Comparison of ENCODE assay signal across 10 cellular contexts in genomic region chr6:33840064-33840926, GRCh38. TPM values are rescaled to one million over a fixed set of nuclear protein-coding genes. Genes with fewer than 3 reads are reported as not detected.
A peak's percentile ranks its signal among the peaks of the same experiment; 100 is the strongest.
DNase-seq lines count a peak whose midpoint lies in the region; ATAC-seq and TF ChIP-seq lines count a peak whose summit lies in the region.
"Had no signal": no experiment of that assay in that cellular context is flagged by ENCODE, and none has a peak within 500 bp of the region (broad histone marks: within the 10 kb centered on the region; RNA-seq: fewer than 3 reads in every experiment).

No MANE protein-coding gene starts in this region.

- CTCF ChIA-PET in RWPE1 (lab: Yijun Ruan, JAX): interaction anchor here (1.5 kb wide), 1 partner anchor 69 kb away, joined by 8 read pairs; no protein-coding TSS in a partner anchor

- POLR2A ChIA-PET in RWPE1 (lab: Yijun Ruan, JAX; ENCODE audit: low non-redundant PET): interaction anchor here (1.2 kb wide), 1 partner anchor 52 kb away, joined by 5 read pairs; the partner anchor contains the start of gene LEMD2

- H3K4me3 ChIP-seq in kidney epithelial cell (ENCODE audit: low read depth, low read length): no peak overlapping the region

- H3K36me3 Mint-ChIP-seq in stimulated activated effector memory CD8-positive, alpha-beta T cell treated with anti-CD3 and anti-CD28 coated beads, Interleukin-12 subunit alpha, Interleukin-12 subunit beta, amount 100 ng/mL, for 72 hours: peaks cover 5% of the 10 kb centered on the region

- H3K27ac Mint-ChIP-seq in stimulated activated effector memory CD8-positive, alpha-beta T cell treated with anti-CD3 and anti-CD28 coated beads, Interleukin-12 subunit alpha, Interleukin-12 subunit beta, amount 100 ng/mL, for 72 hours: peak overlapping the region; percentile 41
- H3K27ac Mint-ChIP-seq: B cell had no signal

- peaks cover 27% of the 10 kb centered on the region for H3K4me1 Mint-ChIP-seq in stimulated activated effector memory CD8-positive, alpha-beta T cell treated with anti-CD3 and anti-CD28 coated beads, Interleukin-12 subunit alpha, Interleukin-12 subunit beta, amount 100 ng/mL, for 72 hours

- DNase-seq in NCI-H1694 treated with DMSO at 0.1 percent for 48 hours (lab: John Stamatoyannopoulos, UW) (peak; percentile 18), NCI-H1694 (lab: John Stamatoyannopoulos, UW) (no peak), RWPE1 (ENCODE audit: low spot score) (peak; percentile 94), amniotic epithelial cell (ENCODE audit: low read depth) (peak; percentile 96), kidney epithelial cell (ENCODE audit: low read depth) (peak; percentile 92), NCI-H2081 (lab: John Stamatoyannopoulos, UW) (no peak)
- peak; percentile 13 to 70 for DNase-seq in stimulated activated effector memory CD8-positive, alpha-beta T cell treated with anti-CD3 and anti-CD28 coated beads, Interleukin-12 subunit alpha, Interleukin-12 subunit beta, amount 100 ng/mL, for 72 hours (ENCODE audit: low spot score in 2 of 2)

- H3K27ac ChIP-seq in RWPE1: peak overlapping the region; percentile 95

- H3K36me3 ChIP-seq in kidney epithelial cell (ENCODE audit: control insufficient read depth, insufficient read depth, low read length): no peaks in the 10 kb centered on the region

- H3K4me3 Mint-ChIP-seq in stimulated activated effector memory CD8-positive, alpha-beta T cell treated with anti-CD3 and anti-CD28 coated beads, Interleukin-12 subunit alpha, Interleukin-12 subunit beta, amount 100 ng/mL, for 72 hours: peak overlapping the region; percentile 4
- H3K4me3 Mint-ChIP-seq: B cell; central memory CD8-positive, alpha-beta T cell had no signal

- ATAC-seq in HG02885 (IDR thresholded peaks at IDR 0.05; ENCODE audit: poor library complexity, unreplicated experiment): peak; percentile 57
- ATAC-seq in stimulated activated effector memory CD8-positive, alpha-beta T cell treated with anti-CD3 and anti-CD28 coated beads, Interleukin-12 subunit alpha, Interleukin-12 subunit beta, amount 100 ng/mL, for 72 hours: peak; percentile 97

- no peak for TF ChIP-seq CTCF in RWPE1 (conservative IDR thresholded peaks at IDR 0.05; ENCODE audit: low read depth)
- TF ChIP-seq CTCF in kidney epithelial cell (IDR thresholded peaks at IDR 0.05; ENCODE audit: insufficient read depth, low read length, poor library complexity, severe bottlenecking): no peak

- H3K9me3 Mint-ChIP-seq in stimulated activated effector memory CD8-positive, alpha-beta T cell treated with anti-CD3 and anti-CD28 coated beads, Interleukin-12 subunit alpha, Interleukin-12 subunit beta, amount 100 ng/mL, for 72 hours: peaks cover 6% of the 10 kb centered on the region

- H3K27me3 ChIP-seq in kidney epithelial cell (ENCODE audit: control insufficient read depth, insufficient read depth, low read length): no peaks in the 10 kb centered on the region

RNA-seq across cellular contexts. Expression of gene MLN, which starts 36.5 kb away (rescaled TPM):
- total RNA-seq in kidney epithelial cell: not detected in 2 replicates
- total RNA-seq: B cell had no signal

RNA-seq across cellular contexts. Expression of gene LEMD2, which starts 51.4 kb away (rescaled TPM):
- total RNA-seq in kidney epithelial cell: 78.0 and 80.6 TPM in 2 replicates

Comparison
In these comparisons a context has a peak if more than half of its experiments do, and no peak if none do; other contexts are left out.
1. DNase-seq: peak in NCI-H1694 treated with DMSO at 0.1 percent for 48 hours (single experiment), RWPE1 (single experiment), amniotic epithelial cell (single experiment), kidney epithelial cell (single experiment) and stimulated activated effector memory CD8-positive, alpha-beta T cell treated with anti-CD3 and anti-CD28 coated beads, Interleukin-12 subunit alpha, Interleukin-12 subunit beta, amount 100 ng/mL, for 72 hours (2 of 2); none in NCI-H1694 (single experiment) and NCI-H2081 (0 of 2).